In genomic region chr7:98314469-98314868, GRCh38 we compare ENCODE assay signal across 10 cellular contexts. TPM values are rescaled to one million over a fixed set of nuclear protein-coding genes. Genes with fewer than 3 reads are reported as not detected.
DNase-seq lines count a peak whose midpoint lies in the region; ATAC-seq, FAIRE-seq and TF ChIP-seq lines count a peak whose summit lies in the region.
"Had no signal": no experiment of that assay in that cellular context is flagged by ENCODE, and none has a peak within 500 bp of the region (broad histone marks: within the 10 kb centered on the region; RNA-seq: fewer than 3 reads in every experiment).

No MANE protein-coding gene starts in this region.

- H3K79me2 ChIP-seq in astrocyte (ENCODE audit: insufficient read depth, low read length) = no peaks in the 10 kb centered on the region
- H3K79me2 ChIP-seq in smooth muscle cell (ENCODE audit: low read depth) = peaks cover 8% of the 10 kb centered on the region

- peaks cover 16% of the 10 kb centered on the region for H3K36me3 Mint-ChIP-seq in astrocyte (ENCODE audit: low read depth, unreplicated experiment)
- no peaks in the 10 kb centered on the region for H3K36me3 Mint-ChIP-seq in natural killer cell treated with Interleukin-12 subunit alpha and Interleukin-12 subunit beta and Interleukin-15 and Interleukin-18, amount 100 ng/mL, for 72 hours

- WGBS in smooth muscle cell (ENCODE audit: low lambda C conversion rate) = 94% methylated on average over 11 of the region's 11 CpGs
- 78% methylated on average over 9 of the region's 11 CpGs for WGBS in esophagus muscularis mucosa

- H2AFZ ChIP-seq in astrocyte (ENCODE audit: low read depth, low read length) (no peak overlapping the region), smooth muscle cell (ENCODE audit: low read depth) (no peak overlapping the region)

- H3K27me3 ChIP-seq in astrocyte (ENCODE audit: insufficient read depth, low read length) (no peaks in the 10 kb centered on the region), smooth muscle cell (ENCODE audit: low read depth) (no peaks in the 10 kb centered on the region), esophagus muscularis mucosa (no peaks in the 10 kb centered on the region)
- H3K27me3 ChIP-seq: adrenal gland, suprapubic skin had no signal

- H3K27ac ChIP-seq in astrocyte (ENCODE audit: low read depth, low read length) (no peak overlapping the region), smooth muscle cell (ENCODE audit: low read depth) (peak overlapping the region; percentile 72), esophagus muscularis mucosa (replicated peaks in 1 of 4) (no peak overlapping the region)
- H3K27ac ChIP-seq: adrenal gland, suprapubic skin had no signal

- H3K9ac ChIP-seq in astrocyte (ENCODE audit: low read length) (no peak overlapping the region), smooth muscle cell (ENCODE audit: low read depth) (no peak overlapping the region)

- no peak for TF ChIP-seq POLR2A in esophagus muscularis mucosa (IDR thresholded peaks at IDR 0.05; ENCODE audit: low read depth)

- no peak for TF ChIP-seq EP300 in esophagus muscularis mucosa (IDR thresholded peaks at IDR 0.05)

- H3K9me3 Mint-ChIP-seq in astrocyte (ENCODE audit: unreplicated experiment) = peaks cover 4% of the 10 kb centered on the region
- no peaks in the 10 kb centered on the region for H3K9me3 Mint-ChIP-seq in natural killer cell treated with Interleukin-12 subunit alpha and Interleukin-12 subunit beta and Interleukin-15 and Interleukin-18, amount 100 ng/mL, for 72 hours

- intact Hi-C loops in esophagus muscularis mucosa (cut with DNase I) = no loop called here

- peak; percentile 48 for ATAC-seq in HG03159 (IDR thresholded peaks at IDR 0.05; ENCODE audit: unreplicated experiment)
- no peak for ATAC-seq in natural killer cell treated with Interleukin-12 subunit alpha and Interleukin-12 subunit beta and Interleukin-15 and Interleukin-18, amount 100 ng/mL, for 72 hours

- no peak overlapping the region for H3K4me3 ChIP-seq in astrocyte (ENCODE audit: insufficient read depth, low read depth, low read length)
- H3K4me3 ChIP-seq in smooth muscle cell = no peak overlapping the region
- H3K4me3 ChIP-seq in esophagus muscularis mucosa = no peak overlapping the region
- H3K4me3 ChIP-seq: adrenal gland, suprapubic skin had no signal

- H3K9me3 ChIP-seq in astrocyte (ENCODE audit: insufficient read depth, low read depth, low read length) (no peaks in the 10 kb centered on the region), smooth muscle cell (replicated peaks; ENCODE audit: low read depth) (no peaks in the 10 kb centered on the region), esophagus muscularis mucosa (no peaks in the 10 kb centered on the region)
- H3K9me3 ChIP-seq: adrenal gland, suprapubic skin had no signal

- H3K4me2 ChIP-seq in astrocyte (ENCODE audit: low read length) (no peak overlapping the region), smooth muscle cell (no peak overlapping the region)

- peaks cover 7% of the 10 kb centered on the region for H3F3A ChIP-seq in smooth muscle cell (ENCODE audit: low read depth)

- TF ChIP-seq CTCF in GM20000 (IDR thresholded peaks at IDR 0.05; ENCODE audit: extremely low read depth, missing control alignments) = no peak
- TF ChIP-seq CTCF in astrocyte (IDR thresholded peaks at IDR 0.05; ENCODE audit: insufficient read depth, low read depth, low read length) = no peak
- no peak for TF ChIP-seq CTCF in smooth muscle cell (IDR thresholded peaks at IDR 0.05; ENCODE audit: borderline replicate concordance, insufficient read depth, poor library complexity, severe bottlenecking)
- no peak for TF ChIP-seq CTCF in esophagus muscularis mucosa (IDR thresholded peaks at IDR 0.05)

- DNase-seq in GM20000 (ENCODE audit: low spot score) = peak; percentile 44
- DNase-seq in astrocyte (ENCODE audit: low read depth) = no peak
- DNase-seq in smooth muscle cell (lab: John Stamatoyannopoulos, UW; ENCODE audit: unreplicated experiment) = no peak
- DNase-seq in natural killer cell treated with Interleukin-12 subunit alpha and Interleukin-12 subunit beta and Interleukin-15 and Interleukin-18, amount 100 ng/mL, for 72 hours (ENCODE audit: low spot score) = no peak
- DNase-seq in AML-193 (lab: John Stamatoyannopoulos, UW) = no peak
- DNase-seq in esophagus muscularis mucosa (ENCODE audit: extremely low spot score) = no peak
- no peak for DNase-seq in NCI-H82 (lab: John Stamatoyannopoulos, UW)
- DNase-seq: adrenal gland had no signal

- no peaks in the 10 kb centered on the region for H3K4me1 ChIP-seq in astrocyte (ENCODE audit: insufficient read depth, low read length)
- no peaks in the 10 kb centered on the region for H3K4me1 ChIP-seq in smooth muscle cell (ENCODE audit: low read depth)
- no peaks in the 10 kb centered on the region for H3K4me1 ChIP-seq in esophagus muscularis mucosa
- H3K4me1 ChIP-seq: adrenal gland, suprapubic skin had no signal

- H3K27me3 Mint-ChIP-seq in astrocyte (ENCODE audit: low read depth, unreplicated experiment) = no peaks in the 10 kb centered on the region
- H3K27me3 Mint-ChIP-seq in natural killer cell treated with Interleukin-12 subunit alpha and Interleukin-12 subunit beta and Interleukin-15 and Interleukin-18, amount 100 ng/mL, for 72 hours = no peaks in the 10 kb centered on the region

- no peaks in the 10 kb centered on the region for H4K20me1 ChIP-seq in astrocyte (ENCODE audit: insufficient read depth, low read length)
- H4K20me1 ChIP-seq in smooth muscle cell (ENCODE audit: low read depth) = peaks cover 39% of the 10 kb centered on the region

- no peaks in the 10 kb centered on the region for H3K36me3 ChIP-seq in astrocyte (ENCODE audit: insufficient read depth, low read length)
- peaks cover 4% of the 10 kb centered on the region for H3K36me3 ChIP-seq in smooth muscle cell (ENCODE audit: low read depth)
- peaks cover 0 to 24% (median 1%) of the 10 kb centered on the region in 4 donors for H3K36me3 ChIP-seq in esophagus muscularis mucosa
- H3K36me3 ChIP-seq: adrenal gland had no signal

- FAIRE-seq in astrocyte (lab: Jason Lieb, UNC) = no peak

- peaks cover 16% of the 10 kb centered on the region for H3K4me1 Mint-ChIP-seq in astrocyte (ENCODE audit: low read depth, unreplicated experiment)
- H3K4me1 Mint-ChIP-seq in natural killer cell treated with Interleukin-12 subunit alpha and Interleukin-12 subunit beta and Interleukin-15 and Interleukin-18, amount 100 ng/mL, for 72 hours (ENCODE audit: low read depth in 2 of 2) = peaks cover 0 to 3% of the 10 kb centered on the region in 2 donors

- H3K4me3 Mint-ChIP-seq in astrocyte (ENCODE audit: unreplicated experiment) = peak overlapping the region; percentile 40
- no peak overlapping the region for H3K4me3 Mint-ChIP-seq in natural killer cell treated with Interleukin-12 subunit alpha and Interleukin-12 subunit beta and Interleukin-15 and Interleukin-18, amount 100 ng/mL, for 72 hours

- H3K27ac Mint-ChIP-seq in astrocyte (ENCODE audit: unreplicated experiment) = peak overlapping the region; percentile 81
- H3K27ac Mint-ChIP-seq in natural killer cell treated with Interleukin-12 subunit alpha and Interleukin-12 subunit beta and Interleukin-15 and Interleukin-18, amount 100 ng/mL, for 72 hours = no peak overlapping the region

RNA-seq across cellular contexts. Expression of gene BRI3, which starts 33.0 kb away (rescaled TPM):
- 182 and 195 TPM in 2 replicates for total RNA-seq in astrocyte
- 58.4 and 70.1 TPM in 2 replicates for total RNA-seq in smooth muscle cell
- polyA plus RNA-seq in smooth muscle cell = 83.0 and 84.9 TPM in 2 replicates
- total RNA-seq in natural killer cell treated with Interleukin-12 subunit alpha and Interleukin-12 subunit beta and Interleukin-15 and Interleukin-18, amount 100 ng/mL, for 72 hours = 10 to 100 TPM; 40.3 to 48.6 TPM
- 10 to 100 TPM; 34.5 to 74.7 (median 55.3) TPM for total RNA-seq in esophagus muscularis mucosa
